8 cellular contexts compared by ENCODE assay signal in the genomic region with DNA sequence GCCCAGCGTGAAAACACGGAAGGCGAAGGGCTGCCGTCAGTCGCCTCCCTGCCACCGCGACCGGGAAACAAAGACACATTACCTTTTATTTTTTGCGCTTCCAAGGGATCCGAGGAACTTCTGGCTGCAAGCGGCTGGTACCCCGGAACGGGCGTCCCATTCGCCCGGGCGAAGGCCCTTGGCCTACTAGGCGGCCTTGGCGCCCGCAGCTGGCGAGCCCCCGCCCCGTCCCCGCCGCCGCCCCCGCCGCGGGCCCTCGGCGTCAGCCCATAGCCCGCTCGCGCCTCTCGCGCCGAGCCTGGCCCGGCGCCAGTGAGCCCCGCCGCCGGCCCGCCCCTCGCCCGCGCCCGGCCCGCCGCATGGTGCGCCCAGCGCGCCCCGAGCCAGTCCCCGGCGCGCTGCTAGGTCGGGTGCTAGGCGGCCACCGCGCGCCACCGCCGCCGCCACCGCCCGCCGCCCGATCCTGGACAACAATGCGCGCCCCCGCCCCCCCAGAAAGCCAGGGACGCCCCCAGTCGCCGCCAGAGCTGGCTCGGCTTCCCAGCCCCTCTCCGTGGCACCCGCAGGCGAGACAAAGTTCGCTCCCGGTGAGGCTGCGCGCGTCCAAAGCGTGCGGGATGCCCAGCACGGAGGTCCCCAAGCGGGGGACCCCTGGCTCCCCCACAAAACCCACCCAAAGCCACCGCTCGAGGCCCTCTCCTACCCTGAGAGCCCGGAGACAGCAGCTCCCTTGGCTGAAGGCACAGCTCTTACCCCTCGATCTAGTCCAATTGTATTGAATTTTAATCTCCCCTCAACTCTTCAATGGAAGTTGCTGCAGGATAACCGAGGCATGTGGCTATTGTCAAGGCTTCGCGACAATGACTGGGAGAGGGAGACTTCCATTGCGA.
A peak's percentile ranks its signal among the peaks of the same experiment; 100 is the strongest.
DNase-seq lines count a peak whose midpoint lies in the region; ATAC-seq and TF ChIP-seq lines count a peak whose summit lies in the region.

No MANE protein-coding gene starts in this region.

- peaks cover 93% of the 10 kb centered on the region for H3K27me3 Mint-ChIP-seq in Calu3 (ENCODE audit: unreplicated experiment)
- H3K27me3 Mint-ChIP-seq in central memory CD8-positive, alpha-beta T cell = peaks cover 87% of the 10 kb centered on the region

- H3K9me3 ChIP-seq in liver (ENCODE audit: control insufficient read depth in 4 of 4, low read length in 3 of 4) (no peaks in the 10 kb centered on the region), thoracic aorta (no peaks in the 10 kb centered on the region)

- H3K4me3 ChIP-seq in liver (ENCODE audit: low read depth in 1 of 3, low read length in 3 of 3) = peak overlapping the region in 2 of 3 donors; percentile 52 to 53
- peak overlapping the region; percentile 71 for H3K4me3 ChIP-seq in thoracic aorta

- CTCF ChIA-PET in Calu3 (lab: Charles Lee) = no interaction called here

- peak; percentile 14 for ATAC-seq in central memory CD8-positive, alpha-beta T cell (replicated peaks; ENCODE audit: extremely low read depth, poor library complexity, severe bottlenecking)
- ATAC-seq in thoracic aorta (ENCODE audit: insufficient number of reproducible peaks, low FRiP score, low read depth) (no peak), HG03571 (IDR thresholded peaks at IDR 0.05; ENCODE audit: unreplicated experiment) (no peak), HG03442 (IDR thresholded peaks at IDR 0.05; ENCODE audit: unreplicated experiment) (no peak)

- no peak for TF ChIP-seq RAD21 in liver (IDR thresholded peaks at IDR 0.05)

- H3K4me1 Mint-ChIP-seq in Calu3 (ENCODE audit: low read depth, unreplicated experiment) = peaks cover 3% of the 10 kb centered on the region
- peaks cover 12% of the 10 kb centered on the region for H3K4me1 Mint-ChIP-seq in central memory CD8-positive, alpha-beta T cell

- H3K27me3 ChIP-seq in liver (ENCODE audit: control insufficient read depth in 4 of 4, insufficient read depth in 4 of 4, low read length in 3 of 4) (peaks cover 0 to 3% (median 1%) of the 10 kb centered on the region in 4 donors), thoracic aorta (replicated peaks; ENCODE audit: insufficient read depth) (no peaks in the 10 kb centered on the region)

- no peak for DNase-seq in Calu3
- DNase-seq in NCI-H1092 (lab: John Stamatoyannopoulos, UW) = peak; percentile 32
- no peak for DNase-seq in central memory CD8-positive, alpha-beta T cell (ENCODE audit: low spot score in 2 of 2)
- no peak for DNase-seq in thoracic aorta (ENCODE audit: low spot score)
- no peak for DNase-seq in DMS153 treated with DMSO at 0.1 percent for 48 hours (lab: John Stamatoyannopoulos, UW; ENCODE audit: unreplicated experiment)

- intact Hi-C loops in Calu3 (cut with micrococcal nuclease; ENCODE audit: unreplicated experiment) = no loop called here

- peak overlapping the region in 1 of 2 donors; percentile 58 for H3K9ac ChIP-seq in liver (ENCODE audit: low read depth in 1 of 2, low read length in 2 of 2)

- WGBS in liver = 3% methylated on average over 95 of the region's 95 CpGs

- no peak for TF ChIP-seq CTCF in Calu3 (IDR thresholded peaks at IDR 0.05; ENCODE audit: unreplicated experiment)
- no peak for TF ChIP-seq CTCF in liver (IDR thresholded peaks at IDR 0.05; ENCODE audit: low read depth, low read length, missing input control)
- TF ChIP-seq CTCF in thoracic aorta (IDR thresholded peaks at IDR 0.05) = no peak

- H3K36me3 ChIP-seq in liver (ENCODE audit: control insufficient read depth in 4 of 4, insufficient read depth in 3 of 4, low read depth in 1 of 4, low read length in 3 of 4) = no peaks in the 10 kb centered on the region
- no peaks in the 10 kb centered on the region for H3K36me3 ChIP-seq in thoracic aorta

- peaks cover 3 to 15% (median 5%) of the 10 kb centered on the region in 4 donors for H3K4me1 ChIP-seq in liver (ENCODE audit: control insufficient read depth in 4 of 4, insufficient read depth in 4 of 4, low read length in 3 of 4)
- H3K4me1 ChIP-seq in thoracic aorta (ENCODE audit: control insufficient read depth in 1 of 2, low read depth in 2 of 2) = peaks cover 11 to 41% of the 10 kb centered on the region in 2 donors

- peaks cover 8% of the 10 kb centered on the region for H3K36me3 Mint-ChIP-seq in Calu3 (ENCODE audit: insufficient read depth, unreplicated experiment)
- H3K36me3 Mint-ChIP-seq in central memory CD8-positive, alpha-beta T cell (ENCODE audit: insufficient read depth) = no peaks in the 10 kb centered on the region

- no peak overlapping the region for H3K27ac Mint-ChIP-seq in Calu3 (ENCODE audit: unreplicated experiment)
- no peak overlapping the region for H3K27ac Mint-ChIP-seq in central memory CD8-positive, alpha-beta T cell (ENCODE audit: low read depth)

- H3K27ac ChIP-seq in liver (ENCODE audit: low read depth in 1 of 2, low read length in 2 of 2) (peak overlapping the region; percentile 50 to 60), thoracic aorta (peak overlapping the region; percentile 64 to 74)

- H3K9me3 Mint-ChIP-seq in Calu3 (ENCODE audit: low read depth, unreplicated experiment) = no peaks in the 10 kb centered on the region
- H3K9me3 Mint-ChIP-seq in central memory CD8-positive, alpha-beta T cell = no peaks in the 10 kb centered on the region

- H3K4me3 Mint-ChIP-seq in Calu3 (ENCODE audit: low read depth, unreplicated experiment) = peak overlapping the region; percentile 54
- peak overlapping the region; percentile 33 for H3K4me3 Mint-ChIP-seq in central memory CD8-positive, alpha-beta T cell

- BruUV-seq in Calu3 (replicated peaks; lab: Mats Ljungman, UMichigan) = no TSS peak

TF ChIP-seq in liver, 16 proteins besides CTCF, POLR2A, EP300 and RAD21:
- no peak for TF ChIP-seq TAF1 (conservative IDR thresholded peaks at IDR 0.05)
- TF ChIP-seq RXRA (IDR thresholded peaks at IDR 0.05) = no peak
- TF ChIP-seq GABPA (IDR thresholded peaks at IDR 0.05 in 1 of 2, conservative IDR thresholded peaks at IDR 0.05 in 1 of 2) = no peak
- no peak for TF ChIP-seq REST (IDR thresholded peaks at IDR 0.05)
- TF ChIP-seq ZBTB33 (IDR thresholded peaks at IDR 0.05) = no peak
- TF ChIP-seq NR2F2 (IDR thresholded peaks at IDR 0.05) = no peak
TF ChIP-seq in liver: peak in this region for 0.
